1 cellular context compared by ENCODE assay signal in the genomic region with DNA sequence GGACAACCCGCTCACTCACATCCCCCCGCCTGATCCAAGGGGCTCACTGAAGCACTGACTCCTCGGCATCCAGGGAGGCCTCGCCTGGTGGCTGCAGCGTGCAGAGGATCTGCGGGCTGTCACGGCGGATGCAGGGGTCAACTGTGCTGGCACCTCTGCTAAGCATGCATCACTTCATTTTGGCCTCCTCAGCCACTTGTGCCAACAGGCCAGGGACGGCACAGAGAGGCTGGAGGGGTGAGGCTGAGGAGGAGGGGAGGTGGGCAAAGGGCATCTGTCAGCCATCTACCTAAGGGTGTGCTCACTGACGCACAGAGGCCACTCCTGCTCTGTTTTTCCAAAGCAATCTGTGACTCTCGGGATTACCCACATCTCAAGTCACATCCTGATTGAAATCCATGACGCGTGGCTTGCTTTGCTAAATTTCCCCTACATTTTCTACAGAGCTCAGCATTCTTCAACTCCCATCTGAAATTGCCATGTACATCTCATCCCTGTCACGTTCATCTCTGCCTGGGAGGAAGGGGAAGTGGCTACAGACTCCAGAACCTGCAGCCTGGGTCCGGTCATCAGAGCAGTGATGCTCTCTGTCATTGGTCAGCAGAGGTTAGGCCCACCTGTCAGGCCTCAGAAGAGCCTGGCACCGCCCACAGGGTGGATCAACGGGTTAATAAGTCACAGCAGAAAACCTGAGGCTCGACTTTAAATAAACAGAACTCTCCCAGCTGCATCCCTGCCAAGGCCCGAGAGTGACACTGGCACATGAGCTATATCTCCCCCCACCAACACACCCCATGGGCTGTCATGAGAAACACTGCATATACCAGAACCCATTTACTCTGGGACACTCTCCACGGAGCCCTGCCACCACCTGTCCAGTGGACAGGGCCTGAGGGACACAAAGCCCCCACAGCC.
A peak's percentile ranks its signal among the peaks of the same experiment; 100 is the strongest.
TF ChIP-seq lines count a peak whose summit lies in the region.

No MANE protein-coding gene starts in this region.

TF ChIP-seq in HepG2, 621 proteins besides CTCF, POLR2A, EP300 and RAD21 (continued from another document and continues in another):
- TF ChIP-seq, protein P1, sequence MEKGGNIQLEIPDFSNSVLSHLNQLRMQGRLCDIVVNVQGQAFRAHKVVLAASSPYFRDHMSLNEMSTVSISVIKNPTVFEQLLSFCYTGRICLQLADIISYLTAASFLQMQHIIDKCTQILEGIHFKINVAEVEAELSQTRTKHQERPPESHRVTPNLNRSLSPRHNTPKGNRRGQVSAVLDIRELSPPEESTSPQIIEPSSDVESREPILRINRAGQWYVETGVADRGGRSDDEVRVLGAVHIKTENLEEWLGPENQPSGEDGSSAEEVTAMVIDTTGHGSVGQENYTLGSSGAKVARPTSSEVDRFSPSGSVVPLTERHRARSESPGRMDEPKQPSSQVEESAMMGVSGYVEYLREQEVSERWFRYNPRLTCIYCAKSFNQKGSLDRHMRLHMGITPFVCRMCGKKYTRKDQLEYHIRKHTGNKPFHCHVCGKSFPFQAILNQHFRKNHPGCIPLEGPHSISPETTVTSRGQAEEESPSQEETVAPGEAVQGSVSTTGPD (CRISPR knock-in tag; IDR thresholded peaks at IDR 0.05), result no peak
- TF ChIP-seq ZNF850 (CRISPR knock-in tag; conservative IDR thresholded peaks at IDR 0.05) (no peak), TCF7L2 (IDR thresholded peaks at IDR 0.05; ENCODE audit: low read depth, low read length) (no peak), IRF2 (CRISPR knock-in tag; IDR thresholded peaks at IDR 0.05) (peak; percentile 43; the same call in 1 of the 2 replicates), ZNF142 (CRISPR knock-in tag; IDR thresholded peaks at IDR 0.05) (no peak), ZNF547 (CRISPR knock-in tag; IDR thresholded peaks at IDR 0.05) (0 out of 2 replicates have a peak, but pooled peaks have one; percentile 55), ZNF143 (CRISPR knock-in tag; IDR thresholded peaks at IDR 0.05) (0 out of 2 replicates have a peak, but pooled peaks have one; percentile 20), ZFAT (CRISPR knock-in tag; conservative IDR thresholded peaks at IDR 0.05) (no peak), TOPORS (CRISPR knock-in tag; IDR thresholded peaks at IDR 0.05) (no peak), GTF3A (CRISPR knock-in tag; conservative IDR thresholded peaks at IDR 0.05) (no peak), ZNF546 (CRISPR knock-in tag; conservative IDR thresholded peaks at IDR 0.05) (0 out of 2 replicates have a peak, but pooled peaks have one; percentile 28), ZNF619 (CRISPR knock-in tag; IDR thresholded peaks at IDR 0.05) (no peak), RELA (CRISPR knock-in tag; IDR thresholded peaks at IDR 0.05) (no peak), ZNF253 (CRISPR knock-in tag; IDR thresholded peaks at IDR 0.05; ENCODE audit: borderline replicate concordance) (no peak), MXI1 (IDR thresholded peaks at IDR 0.05; ENCODE audit: borderline replicate concordance, low read depth, low read length) (peak; percentile 80; the same call in 1 of the 3 replicates), ZNF878 (CRISPR knock-in tag; IDR thresholded peaks at IDR 0.05) (no peak), ZNF768 (CRISPR knock-in tag; IDR thresholded peaks at IDR 0.05) (no peak), KDM3A (CRISPR knock-in tag; IDR thresholded peaks at IDR 0.05; ENCODE audit: low read depth) (no peak), ARNT (IDR thresholded peaks at IDR 0.05) (no peak), ZNF788 (CRISPR knock-in tag; IDR thresholded peaks at IDR 0.05; ENCODE audit: borderline replicate concordance) (peak; percentile 55; the same call in 1 of the 2 replicates), ATAD3A (CRISPR knock-in tag; IDR thresholded peaks at IDR 0.05) (no peak), PAF1 (CRISPR knock-in tag; IDR thresholded peaks at IDR 0.05) (no peak), RBAK (CRISPR knock-in tag; IDR thresholded peaks at IDR 0.05) (no peak), ZNF10 (CRISPR knock-in tag; IDR thresholded peaks at IDR 0.05; ENCODE audit: borderline replicate concordance, low read depth) (no peak), SRF (IDR thresholded peaks at IDR 0.05; ENCODE audit: low read depth, low read length) (no peak), ARNT2 (CRISPR knock-in tag; IDR thresholded peaks at IDR 0.05; ENCODE audit: low read depth) (no peak), ZNF138 (CRISPR knock-in tag; IDR thresholded peaks at IDR 0.05; ENCODE audit: low read depth) (peak; percentile 14; the same call in 1 of the 2 replicates)
- TF ChIP-seq, protein P2, sequence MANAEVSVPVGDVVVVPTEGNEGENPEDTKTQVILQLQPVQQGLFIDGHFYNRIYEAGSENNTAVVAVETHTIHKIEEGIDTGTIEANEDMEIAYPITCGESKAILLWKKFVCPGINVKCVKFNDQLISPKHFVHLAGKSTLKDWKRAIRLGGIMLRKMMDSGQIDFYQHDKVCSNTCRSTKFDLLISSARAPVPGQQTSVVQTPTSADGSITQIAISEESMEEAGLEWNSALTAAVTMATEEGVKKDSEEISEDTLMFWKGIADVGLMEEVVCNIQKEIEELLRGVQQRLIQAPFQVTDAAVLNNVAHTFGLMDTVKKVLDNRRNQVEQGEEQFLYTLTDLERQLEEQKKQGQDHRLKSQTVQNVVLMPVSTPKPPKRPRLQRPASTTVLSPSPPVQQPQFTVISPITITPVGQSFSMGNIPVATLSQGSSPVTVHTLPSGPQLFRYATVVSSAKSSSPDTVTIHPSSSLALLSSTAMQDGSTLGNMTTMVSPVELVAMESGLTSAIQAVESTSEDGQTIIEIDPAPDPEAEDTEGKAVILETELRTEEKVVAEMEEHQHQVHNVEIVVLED (CRISPR knock-in tag; IDR thresholded peaks at IDR 0.05; ENCODE audit: borderline replicate concordance), result 0 out of 2 replicates have a peak, but pooled peaks have one; percentile 25
- TF ChIP-seq, protein P3, sequence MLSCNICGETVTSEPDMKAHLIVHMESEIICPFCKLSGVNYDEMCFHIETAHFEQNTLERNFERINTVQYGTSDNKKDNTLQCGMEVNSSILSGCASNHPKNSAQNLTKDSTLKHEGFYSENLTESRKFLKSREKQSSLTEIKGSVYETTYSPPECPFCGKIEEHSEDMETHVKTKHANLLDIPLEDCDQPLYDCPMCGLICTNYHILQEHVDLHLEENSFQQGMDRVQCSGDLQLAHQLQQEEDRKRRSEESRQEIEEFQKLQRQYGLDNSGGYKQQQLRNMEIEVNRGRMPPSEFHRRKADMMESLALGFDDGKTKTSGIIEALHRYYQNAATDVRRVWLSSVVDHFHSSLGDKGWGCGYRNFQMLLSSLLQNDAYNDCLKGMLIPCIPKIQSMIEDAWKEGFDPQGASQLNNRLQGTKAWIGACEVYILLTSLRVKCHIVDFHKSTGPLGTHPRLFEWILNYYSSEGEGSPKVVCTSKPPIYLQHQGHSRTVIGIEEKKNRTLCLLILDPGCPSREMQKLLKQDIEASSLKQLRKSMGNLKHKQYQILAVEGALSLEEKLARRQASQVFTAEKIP (CRISPR knock-in tag; IDR thresholded peaks at IDR 0.05; ENCODE audit: borderline replicate concordance), result no peak
- TF ChIP-seq, protein P4, sequence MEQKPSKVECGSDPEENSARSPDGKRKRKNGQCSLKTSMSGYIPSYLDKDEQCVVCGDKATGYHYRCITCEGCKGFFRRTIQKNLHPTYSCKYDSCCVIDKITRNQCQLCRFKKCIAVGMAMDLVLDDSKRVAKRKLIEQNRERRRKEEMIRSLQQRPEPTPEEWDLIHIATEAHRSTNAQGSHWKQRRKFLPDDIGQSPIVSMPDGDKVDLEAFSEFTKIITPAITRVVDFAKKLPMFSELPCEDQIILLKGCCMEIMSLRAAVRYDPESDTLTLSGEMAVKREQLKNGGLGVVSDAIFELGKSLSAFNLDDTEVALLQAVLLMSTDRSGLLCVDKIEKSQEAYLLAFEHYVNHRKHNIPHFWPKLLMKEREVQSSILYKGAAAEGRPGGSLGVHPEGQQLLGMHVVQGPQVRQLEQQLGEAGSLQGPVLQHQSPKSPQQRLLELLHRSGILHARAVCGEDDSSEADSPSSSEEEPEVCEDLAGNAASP (CRISPR knock-in tag; IDR thresholded peaks at IDR 0.05; ENCODE audit: borderline replicate concordance), result no peak
- TF ChIP-seq, protein P5, sequence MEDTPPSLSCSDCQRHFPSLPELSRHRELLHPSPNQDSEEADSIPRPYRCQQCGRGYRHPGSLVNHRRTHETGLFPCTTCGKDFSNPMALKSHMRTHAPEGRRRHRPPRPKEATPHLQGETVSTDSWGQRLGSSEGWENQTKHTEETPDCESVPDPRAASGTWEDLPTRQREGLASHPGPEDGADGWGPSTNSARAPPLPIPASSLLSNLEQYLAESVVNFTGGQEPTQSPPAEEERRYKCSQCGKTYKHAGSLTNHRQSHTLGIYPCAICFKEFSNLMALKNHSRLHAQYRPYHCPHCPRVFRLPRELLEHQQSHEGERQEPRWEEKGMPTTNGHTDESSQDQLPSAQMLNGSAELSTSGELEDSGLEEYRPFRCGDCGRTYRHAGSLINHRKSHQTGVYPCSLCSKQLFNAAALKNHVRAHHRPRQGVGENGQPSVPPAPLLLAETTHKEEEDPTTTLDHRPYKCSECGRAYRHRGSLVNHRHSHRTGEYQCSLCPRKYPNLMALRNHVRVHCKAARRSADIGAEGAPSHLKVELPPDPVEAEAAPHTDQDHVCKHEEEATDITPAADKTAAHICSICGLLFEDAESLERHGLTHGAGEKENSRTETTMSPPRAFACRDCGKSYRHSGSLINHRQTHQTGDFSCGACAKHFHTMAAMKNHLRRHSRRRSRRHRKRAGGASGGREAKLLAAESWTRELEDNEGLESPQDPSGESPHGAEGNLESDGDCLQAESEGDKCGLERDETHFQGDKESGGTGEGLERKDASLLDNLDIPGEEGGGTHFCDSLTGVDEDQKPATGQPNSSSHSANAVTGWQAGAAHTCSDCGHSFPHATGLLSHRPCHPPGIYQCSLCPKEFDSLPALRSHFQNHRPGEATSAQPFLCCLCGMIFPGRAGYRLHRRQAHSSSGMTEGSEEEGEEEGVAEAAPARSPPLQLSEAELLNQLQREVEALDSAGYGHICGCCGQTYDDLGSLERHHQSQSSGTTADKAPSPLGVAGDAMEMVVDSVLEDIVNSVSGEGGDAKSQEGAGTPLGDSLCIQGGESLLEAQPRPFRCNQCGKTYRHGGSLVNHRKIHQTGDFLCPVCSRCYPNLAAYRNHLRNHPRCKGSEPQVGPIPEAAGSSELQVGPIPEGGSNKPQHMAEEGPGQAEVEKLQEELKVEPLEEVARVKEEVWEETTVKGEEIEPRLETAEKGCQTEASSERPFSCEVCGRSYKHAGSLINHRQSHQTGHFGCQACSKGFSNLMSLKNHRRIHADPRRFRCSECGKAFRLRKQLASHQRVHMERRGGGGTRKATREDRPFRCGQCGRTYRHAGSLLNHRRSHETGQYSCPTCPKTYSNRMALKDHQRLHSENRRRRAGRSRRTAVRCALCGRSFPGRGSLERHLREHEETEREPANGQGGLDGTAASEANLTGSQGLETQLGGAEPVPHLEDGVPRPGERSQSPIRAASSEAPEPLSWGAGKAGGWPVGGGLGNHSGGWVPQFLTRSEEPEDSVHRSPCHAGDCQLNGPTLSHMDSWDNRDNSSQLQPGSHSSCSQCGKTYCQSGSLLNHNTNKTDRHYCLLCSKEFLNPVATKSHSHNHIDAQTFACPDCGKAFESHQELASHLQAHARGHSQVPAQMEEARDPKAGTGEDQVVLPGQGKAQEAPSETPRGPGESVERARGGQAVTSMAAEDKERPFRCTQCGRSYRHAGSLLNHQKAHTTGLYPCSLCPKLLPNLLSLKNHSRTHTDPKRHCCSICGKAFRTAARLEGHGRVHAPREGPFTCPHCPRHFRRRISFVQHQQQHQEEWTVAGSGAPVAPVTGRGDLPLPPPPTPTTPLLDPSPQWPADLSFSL (CRISPR knock-in tag; IDR thresholded peaks at IDR 0.05), result no peak
- TF ChIP-seq, protein P6, sequence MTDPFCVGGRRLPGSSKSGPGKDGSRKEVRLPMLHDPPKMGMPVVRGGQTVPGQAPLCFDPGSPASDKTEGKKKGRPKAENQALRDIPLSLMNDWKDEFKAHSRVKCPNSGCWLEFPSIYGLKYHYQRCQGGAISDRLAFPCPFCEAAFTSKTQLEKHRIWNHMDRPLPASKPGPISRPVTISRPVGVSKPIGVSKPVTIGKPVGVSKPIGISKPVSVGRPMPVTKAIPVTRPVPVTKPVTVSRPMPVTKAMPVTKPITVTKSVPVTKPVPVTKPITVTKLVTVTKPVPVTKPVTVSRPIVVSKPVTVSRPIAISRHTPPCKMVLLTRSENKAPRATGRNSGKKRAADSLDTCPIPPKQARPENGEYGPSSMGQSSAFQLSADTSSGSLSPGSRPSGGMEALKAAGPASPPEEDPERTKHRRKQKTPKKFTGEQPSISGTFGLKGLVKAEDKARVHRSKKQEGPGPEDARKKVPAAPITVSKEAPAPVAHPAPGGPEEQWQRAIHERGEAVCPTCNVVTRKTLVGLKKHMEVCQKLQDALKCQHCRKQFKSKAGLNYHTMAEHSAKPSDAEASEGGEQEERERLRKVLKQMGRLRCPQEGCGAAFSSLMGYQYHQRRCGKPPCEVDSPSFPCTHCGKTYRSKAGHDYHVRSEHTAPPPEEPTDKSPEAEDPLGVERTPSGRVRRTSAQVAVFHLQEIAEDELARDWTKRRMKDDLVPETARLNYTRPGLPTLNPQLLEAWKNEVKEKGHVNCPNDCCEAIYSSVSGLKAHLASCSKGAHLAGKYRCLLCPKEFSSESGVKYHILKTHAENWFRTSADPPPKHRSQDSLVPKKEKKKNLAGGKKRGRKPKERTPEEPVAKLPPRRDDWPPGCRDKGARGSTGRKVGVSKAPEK (CRISPR knock-in tag; IDR thresholded peaks at IDR 0.05; ENCODE audit: borderline replicate concordance), result no peak
